Comparison of ENCODE assay signal across 1 cellular context in genomic region chr16:2226918-2227317, GRCh38.
TF ChIP-seq lines count a peak whose summit lies in the region.

No MANE protein-coding gene starts in this region.

TF ChIP-seq in IMR-90, 13 proteins besides CTCF, POLR2A, EP300 and RAD21:
- TF ChIP-seq MXI1 (IDR thresholded peaks at IDR 0.05; ENCODE audit: borderline replicate concordance, low read depth, low read length) = no peak
- no peak for TF ChIP-seq CEBPB (IDR thresholded peaks at IDR 0.05; ENCODE audit: low read depth, low read length)
- no peak for TF ChIP-seq SMC3 (IDR thresholded peaks at IDR 0.05; ENCODE audit: low read depth, low read length)
- no peak for TF ChIP-seq CHD1 (IDR thresholded peaks at IDR 0.05; ENCODE audit: low read depth, low read length)
- no peak for TF ChIP-seq ELK1 (IDR thresholded peaks at IDR 0.05; ENCODE audit: borderline replicate concordance, low read depth, low read length)
- TF ChIP-seq MAZ (IDR thresholded peaks at IDR 0.05; ENCODE audit: borderline replicate concordance, low read depth, low read length) = no peak
